In genomic region chr6:41027799-41028617, GRCh38 we compare ENCODE assay signal across 8 cellular contexts. TPM values are rescaled to one million over a fixed set of nuclear protein-coding genes. Genes with fewer than 3 reads are reported as not detected.
DNase-seq lines count a peak whose midpoint lies in the region; ATAC-seq, FAIRE-seq and TF ChIP-seq lines count a peak whose summit lies in the region.

No MANE protein-coding gene starts in this region.

- FAIRE-seq in GM19239 (lab: Jason Lieb, UNC) = peak; percentile 83

- H3K9me3 Mint-ChIP-seq in CD14-positive monocyte (peaks cover 0 to 2% (median 0%) of the 10 kb centered on the region in 7 donors), naive B cell (no peaks in the 10 kb centered on the region)
- no peaks in the 10 kb centered on the region for H3K9me3 Mint-ChIP-seq in activated T-cell treated with anti-CD3 and anti-CD28 coated beads, Interleukin-2, amount 50 U/mL, for 4 hours

- no peak overlapping the region for H3K27ac ChIP-seq in OCI-LY1 (ENCODE audit: low read depth, low read length, poor library complexity, severe bottlenecking)

- H3K27me3 ChIP-seq in OCI-LY1 (ENCODE audit: insufficient read depth, low read length) = no peaks in the 10 kb centered on the region; the same call in 1 of the 2 replicates

- no peaks in the 10 kb centered on the region for H3K36me3 ChIP-seq in OCI-LY1 (ENCODE audit: insufficient read depth, low read length)

- H3K9me2 ChIP-seq in OCI-LY1 (ENCODE audit: low read depth, low read length) = no peaks in the 10 kb centered on the region

- ATAC-seq in HG03432 (IDR thresholded peaks at IDR 0.05; ENCODE audit: unreplicated experiment) (peak; percentile 93), naive B cell (ENCODE audit: low read depth in 2 of 2) (peak; percentile 83 to 85)
- ATAC-seq in activated T-cell treated with anti-CD3 and anti-CD28 coated beads, Interleukin-2, amount 50 U/mL, for 4 hours = peak; percentile 93

- H2AFZ ChIP-seq in OCI-LY1 (ENCODE audit: low read length) = 0 out of 2 replicates have a peak overlapping the region, but pooled peaks have one; percentile 11

- intact Hi-C loops in CD14-positive monocyte (cut with micrococcal nuclease) = loop anchor here in 1 of 2 donors (1.0 kb wide), 1 partner anchor 22 kb away; no protein-coding TSS in a partner anchor

- H4K20me1 ChIP-seq in OCI-LY1 (ENCODE audit: insufficient read depth, low read length) = no peaks in the 10 kb centered on the region

- peaks cover 28% of the 10 kb centered on the region for H3K4me1 Mint-ChIP-seq in CD14-positive monocyte
- H3K4me1 Mint-ChIP-seq in activated T-cell treated with anti-CD3 and anti-CD28 coated beads, Interleukin-2, amount 50 U/mL, for 4 hours (ENCODE audit: low read depth) = peaks cover 22% of the 10 kb centered on the region
- peaks cover 23 to 29% (median 25%) of the 10 kb centered on the region in 3 donors for H3K4me1 Mint-ChIP-seq in naive B cell

- peaks cover 15% of the 10 kb centered on the region for H3K4me1 ChIP-seq in OCI-LY1 (ENCODE audit: insufficient read depth, low read length, severe bottlenecking)

- peak overlapping the region; percentile 52 for H3K4me3 ChIP-seq in OCI-LY1 (ENCODE audit: low read depth, low read length, poor library complexity, severe bottlenecking)

- no peaks in the 10 kb centered on the region for H3K36me3 Mint-ChIP-seq in CD14-positive monocyte
- H3K36me3 Mint-ChIP-seq in activated T-cell treated with anti-CD3 and anti-CD28 coated beads, Interleukin-2, amount 50 U/mL, for 4 hours (ENCODE audit: insufficient read depth) = peaks cover 2% of the 10 kb centered on the region
- H3K36me3 Mint-ChIP-seq in naive B cell = no peaks in the 10 kb centered on the region

- peak overlapping the region; percentile 53; the same call in 1 of the 2 replicates for H3K9ac ChIP-seq in OCI-LY1 (ENCODE audit: low read length)

- H3K27ac Mint-ChIP-seq in CD14-positive monocyte (peak overlapping the region in 5 of 7 donors; percentile 52 to 83 (median 61)), naive B cell (peak overlapping the region; percentile 3 to 96 (median 73))

- H3K79me2 ChIP-seq in OCI-LY1 (ENCODE audit: insufficient read depth, low read length) = no peaks in the 10 kb centered on the region

- peak overlapping the region; percentile 68 for H3K4me2 ChIP-seq in OCI-LY1 (ENCODE audit: low read length)

- H3F3A ChIP-seq in OCI-LY1 (ENCODE audit: insufficient read depth, low read length) = no peaks in the 10 kb centered on the region

- no peaks in the 10 kb centered on the region for H3K9me3 ChIP-seq in OCI-LY1 (ENCODE audit: low read length)

- H3K27me3 Mint-ChIP-seq in CD14-positive monocyte (ENCODE audit: low read depth in 3 of 3) (peaks cover 0 to 5% (median 4%) of the 10 kb centered on the region in 3 donors), naive B cell (no peaks in the 10 kb centered on the region)
- H3K27me3 Mint-ChIP-seq in activated T-cell treated with anti-CD3 and anti-CD28 coated beads, Interleukin-2, amount 50 U/mL, for 4 hours (ENCODE audit: low read depth) = no peaks in the 10 kb centered on the region

- DNase-seq in CD14-positive monocyte (ENCODE audit: low spot score) (peak; percentile 70), GM19239 (ENCODE audit: insufficient read length, low spot score) (peak; percentile 87), fibroblast of gingiva (ENCODE audit: low read depth) (peak; percentile 67), naive B cell (peak; percentile 66)
- DNase-seq in activated T-cell treated with anti-CD3 and anti-CD28 coated beads, Interleukin-2, amount 50 U/mL, for 4 hours = peak; percentile 68
- DNase-seq in stimulated activated CD8-positive, alpha-beta memory T cell treated with anti-CD3 and anti-CD28 coated beads, Interleukin-7, amount 100 ng/mL, for 4 hours (ENCODE audit: low read depth in 2 of 2) = peak; percentile 13 to 55

- TF ChIP-seq CTCF in CD14-positive monocyte (IDR thresholded peaks at IDR 0.05) = peak; percentile 100
- peak; percentile 98 for TF ChIP-seq CTCF in OCI-LY1 (IDR thresholded peaks at IDR 0.05; ENCODE audit: low read length)

- peak overlapping the region; percentile 79 to 96 for H3K4me3 Mint-ChIP-seq in CD14-positive monocyte
- H3K4me3 Mint-ChIP-seq in activated T-cell treated with anti-CD3 and anti-CD28 coated beads, Interleukin-2, amount 50 U/mL, for 4 hours = peak overlapping the region; percentile 83
- peak overlapping the region; percentile 79 to 96 (median 87) for H3K4me3 Mint-ChIP-seq in naive B cell

RNA-seq across cellular contexts. Expression of gene UNC5CL, which starts 11.0 kb away (rescaled TPM):
- under 1 TPM in 1 of 2 donors, not detected in 1; 0.09 TPM for polyA plus RNA-seq in CD14-positive monocyte
- total RNA-seq in activated T-cell treated with anti-CD3 and anti-CD28 coated beads, Interleukin-2, amount 50 U/mL, for 4 hours = 1 to 10 TPM; 1.0 to 1.4 (median 1.4) TPM
- polyA plus RNA-seq in naive B cell (ENCODE audit: low read depth in 6 of 6) = under 1 TPM in 4 of 6 donors, not detected in 2; 0.47 to 0.58 (median 0.49) TPM

RNA-seq across cellular contexts. Expression of gene TSPO2, which starts 14.3 kb away (rescaled TPM):
- not detected for polyA plus RNA-seq in CD14-positive monocyte
- total RNA-seq in activated T-cell treated with anti-CD3 and anti-CD28 coated beads, Interleukin-2, amount 50 U/mL, for 4 hours = not detected
- not detected for polyA plus RNA-seq in naive B cell (ENCODE audit: low read depth in 6 of 6)

RNA-seq across cellular contexts. Expression of gene APOBEC2, which starts 25.0 kb away (rescaled TPM):
- polyA plus RNA-seq in CD14-positive monocyte (under 1 TPM; 0.14 to 0.42 TPM), naive B cell (ENCODE audit: low read depth in 6 of 6) (1 to 10 TPM in 1 of 6 donors, under 1 TPM in 4, not detected in 1; 0.64 to 1.0 (median 0.85) TPM)
- not detected for total RNA-seq in activated T-cell treated with anti-CD3 and anti-CD28 coated beads, Interleukin-2, amount 50 U/mL, for 4 hours

RNA-seq across cellular contexts. Expression of gene OARD1, which starts 44.1 kb away (rescaled TPM):
- polyA plus RNA-seq in CD14-positive monocyte = 10 to 100 TPM; 16.8 to 23.6 TPM
- total RNA-seq in activated T-cell treated with anti-CD3 and anti-CD28 coated beads, Interleukin-2, amount 50 U/mL, for 4 hours = 10 to 100 TPM; 28.1 to 33.2 (median 31.7) TPM
- polyA plus RNA-seq in naive B cell (ENCODE audit: low read depth in 6 of 6) = 10 to 100 TPM; 45.8 to 70.6 (median 62.6) TPM

RNA-seq across cellular contexts. Expression of gene NFYA, which starts 44.8 kb away (rescaled TPM):
- polyA plus RNA-seq in CD14-positive monocyte (10 to 100 TPM in 1 of 2 donors, 1 to 10 TPM in 1; 9.7 to 10.7 TPM), naive B cell (ENCODE audit: low read depth in 6 of 6) (10 to 100 TPM; 23.0 to 47.1 (median 28.9) TPM)
- 10 to 100 TPM; 28.0 to 28.8 (median 28.6) TPM for total RNA-seq in activated T-cell treated with anti-CD3 and anti-CD28 coated beads, Interleukin-2, amount 50 U/mL, for 4 hours

Comparison
In these comparisons a context has a peak if more than half of its experiments do, and no peak if none do; other contexts are left out.
1. DNase-seq: peak in every context shown above with its lines; median percentile 87 in GM19239; 70 in CD14-positive monocyte; 68 in activated T-cell treated with anti-CD3 and anti-CD28 coated beads, Interleukin-2, amount 50 U/mL, for 4 hours; 67 in fibroblast of gingiva; 66 in naive B cell; 34 in stimulated activated CD8-positive, alpha-beta memory T cell treated with anti-CD3 and anti-CD28 coated beads, Interleukin-7, amount 100 ng/mL, for 4 hours.